9 cellular contexts compared by ENCODE assay signal in genomic region chr6:45376310-45377040, GRCh38. TPM values are rescaled to one million over a fixed set of nuclear protein-coding genes. Genes with fewer than 3 reads are reported as not detected.
A peak's percentile ranks its signal among the peaks of the same experiment; 100 is the strongest.
DNase-seq lines count a peak whose midpoint lies in the region; ATAC-seq and TF ChIP-seq lines count a peak whose summit lies in the region.
"Had no signal": no experiment of that assay in that cellular context is flagged by ENCODE, and none has a peak within 500 bp of the region (broad histone marks: within the 10 kb centered on the region; RNA-seq: fewer than 3 reads in every experiment).

No MANE protein-coding gene starts in this region.

- peaks cover 0 to 1% (median 0%) of the 10 kb centered on the region in 7 donors for H3K9me3 Mint-ChIP-seq in CD4-positive, CD25-positive, alpha-beta regulatory T cell
- H3K9me3 Mint-ChIP-seq in effector memory CD8-positive, alpha-beta T cell = no peaks in the 10 kb centered on the region
- no peaks in the 10 kb centered on the region for H3K9me3 Mint-ChIP-seq in nephron progenitor cell

- peaks cover 4% of the 10 kb centered on the region for H3K27me3 Mint-ChIP-seq in CD4-positive, CD25-positive, alpha-beta regulatory T cell
- no peaks in the 10 kb centered on the region for H3K27me3 Mint-ChIP-seq in effector memory CD8-positive, alpha-beta T cell
- peaks cover 6% of the 10 kb centered on the region for H3K27me3 Mint-ChIP-seq in nephron progenitor cell (ENCODE audit: low read depth, poor library complexity)

- DNase-seq in CD4-positive, CD25-positive, alpha-beta regulatory T cell = no peak
- DNase-seq in NT2/D1 (ENCODE audit: low read depth, low spot score) = no peak
- DNase-seq in effector memory CD8-positive, alpha-beta T cell = no peak
- no peak for DNase-seq in nephron progenitor cell
- no peak for DNase-seq in DMS79 treated with DMSO at 0.1 percent for 48 hours (lab: John Stamatoyannopoulos, UW)
- DNase-seq in NCI-H1930 (lab: John Stamatoyannopoulos, UW) = no peak
- DNase-seq in NCI-H2196 treated with DMSO at 0.1 percent for 48 hours (lab: John Stamatoyannopoulos, UW; ENCODE audit: unreplicated experiment) = no peak

- H3K36me3 ChIP-seq in CD4-positive, CD25-positive, alpha-beta regulatory T cell (ENCODE audit: control insufficient read depth, insufficient read depth, low read length) = no peaks in the 10 kb centered on the region
- H3K36me3 ChIP-seq in NT2/D1 (ENCODE audit: insufficient read depth, insufficient read length, low read length) = no peaks in the 10 kb centered on the region

- H3K4me1 ChIP-seq in CD4-positive, CD25-positive, alpha-beta regulatory T cell (ENCODE audit: control insufficient read depth, insufficient read depth, low read length, poor library complexity, severe bottlenecking) = peaks cover 17% of the 10 kb centered on the region
- H3K4me1 ChIP-seq in NT2/D1 (ENCODE audit: insufficient read depth, insufficient read length) = no peaks in the 10 kb centered on the region

- H3K4me3 ChIP-seq in CD4-positive, CD25-positive, alpha-beta regulatory T cell (ENCODE audit: low read depth, low read length) = peak overlapping the region; percentile 98
- H3K4me3 ChIP-seq in NT2/D1 (ENCODE audit: insufficient read length, low read depth) = peak overlapping the region; percentile 62

- peaks cover 15 to 25% (median 22%) of the 10 kb centered on the region in 4 donors for H3K4me1 Mint-ChIP-seq in CD4-positive, CD25-positive, alpha-beta regulatory T cell
- H3K4me1 Mint-ChIP-seq in effector memory CD8-positive, alpha-beta T cell (ENCODE audit: low read depth in 2 of 2) = peaks cover 11 to 12% of the 10 kb centered on the region in 2 donors
- peaks cover 25% of the 10 kb centered on the region for H3K4me1 Mint-ChIP-seq in nephron progenitor cell

- peak overlapping the region; percentile 96 to 100 (median 98) for H3K27ac Mint-ChIP-seq in CD4-positive, CD25-positive, alpha-beta regulatory T cell
- peak overlapping the region; percentile 97 to 98 for H3K27ac Mint-ChIP-seq in effector memory CD8-positive, alpha-beta T cell
- H3K27ac Mint-ChIP-seq in nephron progenitor cell = peak overlapping the region; percentile 64

- TF ChIP-seq CTCF in nephron progenitor cell (IDR thresholded peaks at IDR 0.05) = no peak

- H3K4me3 Mint-ChIP-seq in CD4-positive, CD25-positive, alpha-beta regulatory T cell = peak overlapping the region; percentile 88 to 99 (median 97)
- H3K4me3 Mint-ChIP-seq in effector memory CD8-positive, alpha-beta T cell = peak overlapping the region; percentile 93 to 97
- H3K4me3 Mint-ChIP-seq in nephron progenitor cell = peak overlapping the region; percentile 93

- no peaks in the 10 kb centered on the region for H3K9me3 ChIP-seq in CD4-positive, CD25-positive, alpha-beta regulatory T cell (ENCODE audit: control insufficient read depth in 2 of 2, low read length in 2 of 2)
- H3K9me3 ChIP-seq in NT2/D1 (ENCODE audit: insufficient read depth, low read length) = no peaks in the 10 kb centered on the region

- peak overlapping the region; percentile 96 for H3K27ac ChIP-seq in CD4-positive, CD25-positive, alpha-beta regulatory T cell (ENCODE audit: insufficient read depth, low read length, poor library complexity, severe bottlenecking)

- peak overlapping the region; percentile 85 for H3K9ac ChIP-seq in NT2/D1 (ENCODE audit: insufficient read length, low read depth)

- no peaks in the 10 kb centered on the region for H3K36me3 Mint-ChIP-seq in CD4-positive, CD25-positive, alpha-beta regulatory T cell
- peaks cover 18% of the 10 kb centered on the region for H3K36me3 Mint-ChIP-seq in effector memory CD8-positive, alpha-beta T cell (ENCODE audit: insufficient read depth)
- H3K36me3 Mint-ChIP-seq in nephron progenitor cell (ENCODE audit: low read depth) = no peaks in the 10 kb centered on the region

- ATAC-seq in CD4-positive, CD25-positive, alpha-beta regulatory T cell (ENCODE audit: low read depth in 2 of 2) = no peak
- ATAC-seq in effector memory CD8-positive, alpha-beta T cell (replicated peaks) = no peak
- ATAC-seq in HG03135 (IDR thresholded peaks at IDR 0.05; ENCODE audit: unreplicated experiment) = no peak

- no peaks in the 10 kb centered on the region for H3K27me3 ChIP-seq in CD4-positive, CD25-positive, alpha-beta regulatory T cell (ENCODE audit: control insufficient read depth, insufficient read depth, low read length)
- no peaks in the 10 kb centered on the region for H3K27me3 ChIP-seq in NT2/D1 (ENCODE audit: insufficient read depth, insufficient read length)

RNA-seq across cellular contexts. Expression of gene SUPT3H, which starts 1.3 kb away (rescaled TPM):
- 5.7 TPM for total RNA-seq in CD4-positive, CD25-positive, alpha-beta regulatory T cell
- 1 to 10 TPM; 4.8 to 7.8 (median 6.1) TPM for polyA plus RNA-seq in CD4-positive, CD25-positive, alpha-beta regulatory T cell

RNA-seq across cellular contexts. Expression of gene RUNX2, which starts 48.3 kb away (rescaled TPM):
- total RNA-seq in CD4-positive, CD25-positive, alpha-beta regulatory T cell = 30.0 TPM
- polyA plus RNA-seq in CD4-positive, CD25-positive, alpha-beta regulatory T cell = 1 to 10 TPM; 5.3 to 7.4 (median 5.4) TPM
- total RNA-seq: lung microvascular endothelial cell had no signal
